Comparison of ENCODE assay signal across 1 cellular context in genomic region chr19:45730389-45731288, GRCh38.
TF ChIP-seq lines count a peak whose summit lies in the region.

FBXO46 (minus strand) TSS chr19:45730896; CDS start chr19:45713495, 17,401 bp downstream.

TF ChIP-seq in GM12878, 131 proteins besides CTCF, POLR2A, EP300 and RAD21 (continued from another document and continues in another):
- no peak for TF ChIP-seq ZBTB11 (CRISPR knock-in tag; IDR thresholded peaks at IDR 0.05)
- peak; percentile 96 for TF ChIP-seq MEF2B (IDR thresholded peaks at IDR 0.05; ENCODE audit: partially characterized antibody, poor library complexity, severe bottlenecking)
- TF ChIP-seq HDGF (IDR thresholded peaks at IDR 0.05), result no peak
- TF ChIP-seq, protein P1, sequence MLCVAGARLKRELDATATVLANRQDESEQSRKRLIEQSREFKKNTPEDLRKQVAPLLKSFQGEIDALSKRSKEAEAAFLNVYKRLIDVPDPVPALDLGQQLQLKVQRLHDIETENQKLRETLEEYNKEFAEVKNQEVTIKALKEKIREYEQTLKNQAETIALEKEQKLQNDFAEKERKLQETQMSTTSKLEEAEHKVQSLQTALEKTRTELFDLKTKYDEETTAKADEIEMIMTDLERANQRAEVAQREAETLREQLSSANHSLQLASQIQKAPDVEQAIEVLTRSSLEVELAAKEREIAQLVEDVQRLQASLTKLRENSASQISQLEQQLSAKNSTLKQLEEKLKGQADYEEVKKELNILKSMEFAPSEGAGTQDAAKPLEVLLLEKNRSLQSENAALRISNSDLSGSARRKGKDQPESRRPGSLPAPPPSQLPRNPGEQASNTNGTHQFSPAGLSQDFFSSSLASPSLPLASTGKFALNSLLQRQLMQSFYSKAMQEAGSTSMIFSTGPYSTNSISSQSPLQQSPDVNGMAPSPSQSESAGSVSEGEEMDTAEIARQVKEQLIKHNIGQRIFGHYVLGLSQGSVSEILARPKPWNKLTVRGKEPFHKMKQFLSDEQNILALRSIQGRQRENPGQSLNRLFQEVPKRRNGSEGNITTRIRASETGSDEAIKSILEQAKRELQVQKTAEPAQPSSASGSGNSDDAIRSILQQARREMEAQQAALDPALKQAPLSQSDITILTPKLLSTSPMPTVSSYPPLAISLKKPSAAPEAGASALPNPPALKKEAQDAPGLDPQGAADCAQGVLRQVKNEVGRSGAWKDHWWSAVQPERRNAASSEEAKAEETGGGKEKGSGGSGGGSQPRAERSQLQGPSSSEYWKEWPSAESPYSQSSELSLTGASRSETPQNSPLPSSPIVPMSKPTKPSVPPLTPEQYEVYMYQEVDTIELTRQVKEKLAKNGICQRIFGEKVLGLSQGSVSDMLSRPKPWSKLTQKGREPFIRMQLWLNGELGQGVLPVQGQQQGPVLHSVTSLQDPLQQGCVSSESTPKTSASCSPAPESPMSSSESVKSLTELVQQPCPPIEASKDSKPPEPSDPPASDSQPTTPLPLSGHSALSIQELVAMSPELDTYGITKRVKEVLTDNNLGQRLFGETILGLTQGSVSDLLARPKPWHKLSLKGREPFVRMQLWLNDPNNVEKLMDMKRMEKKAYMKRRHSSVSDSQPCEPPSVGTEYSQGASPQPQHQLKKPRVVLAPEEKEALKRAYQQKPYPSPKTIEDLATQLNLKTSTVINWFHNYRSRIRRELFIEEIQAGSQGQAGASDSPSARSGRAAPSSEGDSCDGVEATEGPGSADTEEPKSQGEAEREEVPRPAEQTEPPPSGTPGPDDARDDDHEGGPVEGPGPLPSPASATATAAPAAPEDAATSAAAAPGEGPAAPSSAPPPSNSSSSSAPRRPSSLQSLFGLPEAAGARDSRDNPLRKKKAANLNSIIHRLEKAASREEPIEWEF (IDR thresholded peaks at IDR 0.05; ENCODE audit: insufficient replicate concordance, low read depth, low read length), result no peak
- TF ChIP-seq SREBF1 (IDR thresholded peaks at IDR 0.05; ENCODE audit: low read length), result peak; percentile 91
- TF ChIP-seq HSF1 (IDR thresholded peaks at IDR 0.05; ENCODE audit: low read depth, low read length), result no peak; the same call in 1 of the 2 replicates
- TF ChIP-seq POLR2AphosphoS2 (IDR thresholded peaks at IDR 0.05; ENCODE audit: low read depth, low read length), result 0 out of 2 replicates have a peak, but pooled peaks have one; percentile 54
- TF ChIP-seq, protein P2, sequence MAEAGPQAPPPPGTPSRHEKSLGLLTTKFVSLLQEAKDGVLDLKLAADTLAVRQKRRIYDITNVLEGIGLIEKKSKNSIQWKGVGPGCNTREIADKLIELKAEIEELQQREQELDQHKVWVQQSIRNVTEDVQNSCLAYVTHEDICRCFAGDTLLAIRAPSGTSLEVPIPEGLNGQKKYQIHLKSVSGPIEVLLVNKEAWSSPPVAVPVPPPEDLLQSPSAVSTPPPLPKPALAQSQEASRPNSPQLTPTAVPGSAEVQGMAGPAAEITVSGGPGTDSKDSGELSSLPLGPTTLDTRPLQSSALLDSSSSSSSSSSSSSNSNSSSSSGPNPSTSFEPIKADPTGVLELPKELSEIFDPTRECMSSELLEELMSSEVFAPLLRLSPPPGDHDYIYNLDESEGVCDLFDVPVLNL (IDR thresholded peaks at IDR 0.05; ENCODE audit: low read depth, low read length), result peak; percentile 51; the same call in 1 of the 2 replicates
- TF ChIP-seq, protein P3, sequence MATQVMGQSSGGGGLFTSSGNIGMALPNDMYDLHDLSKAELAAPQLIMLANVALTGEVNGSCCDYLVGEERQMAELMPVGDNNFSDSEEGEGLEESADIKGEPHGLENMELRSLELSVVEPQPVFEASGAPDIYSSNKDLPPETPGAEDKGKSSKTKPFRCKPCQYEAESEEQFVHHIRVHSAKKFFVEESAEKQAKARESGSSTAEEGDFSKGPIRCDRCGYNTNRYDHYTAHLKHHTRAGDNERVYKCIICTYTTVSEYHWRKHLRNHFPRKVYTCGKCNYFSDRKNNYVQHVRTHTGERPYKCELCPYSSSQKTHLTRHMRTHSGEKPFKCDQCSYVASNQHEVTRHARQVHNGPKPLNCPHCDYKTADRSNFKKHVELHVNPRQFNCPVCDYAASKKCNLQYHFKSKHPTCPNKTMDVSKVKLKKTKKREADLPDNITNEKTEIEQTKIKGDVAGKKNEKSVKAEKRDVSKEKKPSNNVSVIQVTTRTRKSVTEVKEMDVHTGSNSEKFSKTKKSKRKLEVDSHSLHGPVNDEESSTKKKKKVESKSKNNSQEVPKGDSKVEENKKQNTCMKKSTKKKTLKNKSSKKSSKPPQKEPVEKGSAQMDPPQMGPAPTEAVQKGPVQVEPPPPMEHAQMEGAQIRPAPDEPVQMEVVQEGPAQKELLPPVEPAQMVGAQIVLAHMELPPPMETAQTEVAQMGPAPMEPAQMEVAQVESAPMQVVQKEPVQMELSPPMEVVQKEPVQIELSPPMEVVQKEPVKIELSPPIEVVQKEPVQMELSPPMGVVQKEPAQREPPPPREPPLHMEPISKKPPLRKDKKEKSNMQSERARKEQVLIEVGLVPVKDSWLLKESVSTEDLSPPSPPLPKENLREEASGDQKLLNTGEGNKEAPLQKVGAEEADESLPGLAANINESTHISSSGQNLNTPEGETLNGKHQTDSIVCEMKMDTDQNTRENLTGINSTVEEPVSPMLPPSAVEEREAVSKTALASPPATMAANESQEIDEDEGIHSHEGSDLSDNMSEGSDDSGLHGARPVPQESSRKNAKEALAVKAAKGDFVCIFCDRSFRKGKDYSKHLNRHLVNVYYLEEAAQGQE (IDR thresholded peaks at IDR 0.05; ENCODE audit: low read depth, low read length), result no peak
- no peak for TF ChIP-seq FOXM1 (IDR thresholded peaks at IDR 0.05; ENCODE audit: low read depth, low read length)
- TF ChIP-seq PAX5 (IDR thresholded peaks at IDR 0.05; ENCODE audit: borderline replicate concordance, low read depth, low read length), result 0 out of 2 replicates have a peak, but pooled peaks have one; percentile 5
- TF ChIP-seq SMAD1 (IDR thresholded peaks at IDR 0.05; ENCODE audit: low read depth, partially characterized antibody), result peak; percentile 49
- no peak for TF ChIP-seq RUNX3 (IDR thresholded peaks at IDR 0.05; ENCODE audit: low read length)
- TF ChIP-seq USF1 (IDR thresholded peaks at IDR 0.05; ENCODE audit: borderline replicate concordance, extremely low read length, insufficient read depth, low read depth, low read length), result no peak
- TF ChIP-seq BCL11A (IDR thresholded peaks at IDR 0.05; ENCODE audit: low read depth, low read length), result no peak
- TF ChIP-seq EGR1 (IDR thresholded peaks at IDR 0.05; ENCODE audit: borderline replicate concordance in 1 of 2, low read depth in 2 of 2, low read length in 2 of 2), result no peak
- TF ChIP-seq MTA2 (IDR thresholded peaks at IDR 0.05; ENCODE audit: low read depth), result no peak
- TF ChIP-seq PRDM15 (CRISPR knock-in tag; IDR thresholded peaks at IDR 0.05), result no peak
- no peak for TF ChIP-seq ZBED1 (IDR thresholded peaks at IDR 0.05; ENCODE audit: borderline replicate concordance)
- TF ChIP-seq ESRRA (IDR thresholded peaks at IDR 0.05; ENCODE audit: low read length), result peak; percentile 25; the same call in 1 of the 2 replicates
- TF ChIP-seq DPF2 (IDR thresholded peaks at IDR 0.05), result no peak
- TF ChIP-seq LARP7 (IDR thresholded peaks at IDR 0.05), result no peak
- peak; percentile 85 for TF ChIP-seq NR2C1 (IDR thresholded peaks at IDR 0.05)
- TF ChIP-seq EED (IDR thresholded peaks at IDR 0.05; ENCODE audit: low read depth), result peak; percentile 29; the same call in 1 of the 2 replicates
- TF ChIP-seq RB1 (IDR thresholded peaks at IDR 0.05; ENCODE audit: borderline replicate concordance), result peak; percentile 80; the same call in 1 of the 2 replicates
- TF ChIP-seq PAX8 (IDR thresholded peaks at IDR 0.05), result no peak
- TF ChIP-seq RAD51 (IDR thresholded peaks at IDR 0.05), result no peak
- TF ChIP-seq MXI1 (IDR thresholded peaks at IDR 0.05; ENCODE audit: low read depth, low read length), result peak; percentile 24; the same call in 1 of the 2 replicates
- no peak for TF ChIP-seq SPI1 (IDR thresholded peaks at IDR 0.05; ENCODE audit: borderline replicate concordance, insufficient read depth, low read depth, low read length)
- peak; percentile 71; the same call in 1 of the 2 replicates for TF ChIP-seq MYB (IDR thresholded peaks at IDR 0.05; ENCODE audit: borderline replicate concordance, low read depth, low read length)
- peak in 1 of 2 experiments; percentile 77; a peak in 2 of 4 replicates for TF ChIP-seq SRF (IDR thresholded peaks at IDR 0.05; ENCODE audit: low read depth in 2 of 2, low read length in 2 of 2)
- no peak for TF ChIP-seq NFYA (IDR thresholded peaks at IDR 0.05; ENCODE audit: borderline replicate concordance, low read depth, low read length)
- no peak for TF ChIP-seq HDAC2 (IDR thresholded peaks at IDR 0.05)
- TF ChIP-seq, protein P4, sequence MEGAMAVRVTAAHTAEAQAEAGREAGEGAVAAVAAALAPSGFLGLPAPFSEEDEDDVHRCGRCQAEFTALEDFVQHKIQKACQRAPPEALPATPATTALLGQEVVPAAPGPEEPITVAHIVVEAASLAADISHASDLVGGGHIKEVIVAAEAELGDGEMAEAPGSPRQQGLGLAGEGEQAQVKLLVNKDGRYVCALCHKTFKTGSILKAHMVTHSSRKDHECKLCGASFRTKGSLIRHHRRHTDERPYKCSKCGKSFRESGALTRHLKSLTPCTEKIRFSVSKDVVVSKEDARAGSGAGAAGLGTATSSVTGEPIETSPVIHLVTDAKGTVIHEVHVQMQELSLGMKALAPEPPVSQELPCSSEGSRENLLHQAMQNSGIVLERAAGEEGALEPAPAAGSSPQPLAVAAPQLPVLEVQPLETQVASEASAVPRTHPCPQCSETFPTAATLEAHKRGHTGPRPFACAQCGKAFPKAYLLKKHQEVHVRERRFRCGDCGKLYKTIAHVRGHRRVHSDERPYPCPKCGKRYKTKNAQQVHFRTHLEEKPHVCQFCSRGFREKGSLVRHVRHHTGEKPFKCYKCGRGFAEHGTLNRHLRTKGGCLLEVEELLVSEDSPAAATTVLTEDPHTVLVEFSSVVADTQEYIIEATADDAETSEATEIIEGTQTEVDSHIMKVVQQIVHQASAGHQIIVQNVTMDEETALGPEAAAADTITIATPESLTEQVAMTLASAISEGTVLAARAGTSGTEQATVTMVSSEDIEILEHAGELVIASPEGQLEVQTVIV (IDR thresholded peaks at IDR 0.05; ENCODE audit: borderline replicate concordance, partially characterized antibody), result peak; percentile 88
- TF ChIP-seq NRF1 (conservative IDR thresholded peaks at IDR 0.05; ENCODE audit: low read depth, low read length), result peak; percentile 87
- no peak for TF ChIP-seq BHLHE40 (IDR thresholded peaks at IDR 0.05; ENCODE audit: borderline replicate concordance in 1 of 2, low read depth in 2 of 2, low read length in 1 of 2)
- TF ChIP-seq CHD2 (IDR thresholded peaks at IDR 0.05; ENCODE audit: borderline replicate concordance, low read depth, low read length), result peak; percentile 93
